ENCODE assay signal across 10 cellular contexts in the genomic region with DNA sequence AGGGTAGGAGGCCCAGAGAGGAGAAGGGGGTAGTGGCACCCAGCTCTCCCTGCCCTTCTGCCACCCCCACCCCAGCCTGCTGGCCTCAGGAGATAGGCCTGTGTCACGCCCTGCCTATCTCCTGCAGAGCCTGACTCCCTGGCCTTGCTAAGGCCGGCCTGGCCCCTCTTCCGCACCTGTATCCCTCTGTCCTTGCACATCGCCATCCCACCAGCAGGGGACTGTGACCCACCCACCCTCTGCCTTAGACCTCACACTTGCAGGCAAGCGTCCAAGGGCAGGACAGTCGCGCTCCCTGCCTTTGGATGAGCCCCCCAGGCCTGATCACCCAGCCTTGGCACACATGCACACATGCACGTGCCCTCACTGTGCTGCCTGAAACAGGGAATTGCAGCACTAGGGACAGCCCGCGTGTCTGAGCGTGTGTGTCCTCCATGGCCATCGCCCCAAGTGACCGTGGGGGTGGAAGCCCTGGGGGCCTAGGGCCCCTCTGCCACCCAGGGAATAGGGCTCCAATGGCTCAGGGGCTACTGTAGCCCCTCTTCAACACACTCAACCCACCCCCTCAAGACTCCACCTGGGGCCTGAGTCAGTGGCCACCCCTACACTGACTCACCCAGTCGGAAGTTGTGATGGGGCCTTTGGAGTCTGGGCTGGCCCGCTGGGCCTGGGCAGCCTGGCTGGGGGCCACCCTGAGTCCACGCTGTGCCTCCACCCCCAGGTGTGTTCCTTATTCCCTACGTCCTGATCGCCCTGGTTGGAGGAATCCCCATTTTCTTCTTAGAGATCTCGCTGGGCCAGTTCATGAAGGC. TPM values are rescaled to one million over a fixed set of nuclear protein-coding genes. Genes with fewer than 3 reads are reported as not detected.
DNase-seq lines count a peak whose midpoint lies in the region; ATAC-seq and TF ChIP-seq lines count a peak whose summit lies in the region.
"Had no signal": no experiment of that assay in that cellular context is flagged by ENCODE, and none has a peak within 500 bp of the region (broad histone marks: within the 10 kb centered on the region; RNA-seq: fewer than 3 reads in every experiment).

No MANE protein-coding gene starts in this region.

- peak overlapping the region; percentile 52 for H3K4me3 ChIP-seq in HUES6 (ENCODE audit: low read depth, low read length)
- H3K4me3 ChIP-seq in aorta (ENCODE audit: low read length in 2 of 2) = no peak overlapping the region

- H3K4me3 Mint-ChIP-seq in chondrocyte (ENCODE audit: unreplicated experiment) = peak overlapping the region; percentile 56

- H3K27me3 ChIP-seq in HUES6 (ENCODE audit: control insufficient read depth, insufficient read depth, low read length) (no peaks in the 10 kb centered on the region), layer of hippocampus (ENCODE audit: control insufficient read depth, insufficient read depth, low read length) (no peaks in the 10 kb centered on the region), aorta (ENCODE audit: control insufficient read depth in 1 of 2, insufficient read depth in 2 of 2, low read length in 1 of 2) (peaks cover 0 to 1% of the 10 kb centered on the region in 2 donors)

- no peak overlapping the region for H3K27ac ChIP-seq in HUES6 (ENCODE audit: low read depth, low read length)
- peak overlapping the region; percentile 59 for H3K27ac ChIP-seq in layer of hippocampus (ENCODE audit: low read depth, low read length)
- H3K27ac ChIP-seq in aorta (ENCODE audit: low read depth in 1 of 2, low read length in 2 of 2) = peak overlapping the region in 1 of 2 donors; percentile 52

- peak overlapping the region; percentile 42 for H3K9ac ChIP-seq in HUES6 (ENCODE audit: low read length)

- in situ Hi-C loops in ACHN (cut with HindIII; ENCODE audit: low pct_ligation_motif_present, low pct_unique_long_range_greater_than_20kb, low sequenced_read_pairs) = no loop called here

- intact Hi-C loops in aorta (cut with DNase I) = no loop called here

- H3K9me3 Mint-ChIP-seq in chondrocyte (ENCODE audit: low read depth) = no peaks in the 10 kb centered on the region

- ATAC-seq in GM19397 (IDR thresholded peaks at IDR 0.05; ENCODE audit: unreplicated experiment) (no peak), aorta (ENCODE audit: low FRiP score) (no peak)

- WGBS in aorta, 2 donors = 86 to 88% methylated on average over 19 of the region's 19 CpGs

- H3K4me1 ChIP-seq in HUES6 (ENCODE audit: control insufficient read depth, insufficient read depth, low read length) (peaks cover 28% of the 10 kb centered on the region), aorta (ENCODE audit: control insufficient read depth in 1 of 2, insufficient read depth in 2 of 2, low read length in 2 of 2) (no peaks in the 10 kb centered on the region)

- peak; percentile 10 for TF ChIP-seq CTCF in chondrocyte (IDR thresholded peaks at IDR 0.05)

- no peak overlapping the region for H3K27ac Mint-ChIP-seq in chondrocyte (ENCODE audit: unreplicated experiment)

- H3K36me3 ChIP-seq in HUES6 (ENCODE audit: control insufficient read depth, insufficient read depth, low read length) (peaks cover 30% of the 10 kb centered on the region), aorta (ENCODE audit: control insufficient read depth in 1 of 2, insufficient read depth in 2 of 2, low read length in 1 of 2) (no peaks in the 10 kb centered on the region)

- DNase-seq in ACHN (peak; percentile 12), chondrocyte (ENCODE audit: low spot score) (no peak), NCI-H1694 (lab: John Stamatoyannopoulos, UW) (no peak), GOT3 (lab: John Stamatoyannopoulos, UW) (no peak), aorta (no peak)
- DNase-seq: DMS79 treated with DMSO at 0.1 percent for 48 hours, MM.1S had no signal

- H3K27me3 Mint-ChIP-seq in chondrocyte (ENCODE audit: low read depth) = no peaks in the 10 kb centered on the region

- H3K36me3 Mint-ChIP-seq in chondrocyte (ENCODE audit: low read depth) = no peaks in the 10 kb centered on the region

- H3K9me3 ChIP-seq in HUES6 (ENCODE audit: control insufficient read depth, insufficient read depth, low read depth, low read length) (peaks cover 9% of the 10 kb centered on the region; the same call in 1 of the 2 replicates), aorta (ENCODE audit: control insufficient read depth, low read length) (no peaks in the 10 kb centered on the region)

- H3K4me1 Mint-ChIP-seq in chondrocyte (ENCODE audit: low read depth) = peaks cover 2% of the 10 kb centered on the region

RNA-seq across cellular contexts. Expression of gene SLC6A8, which starts 2.1 kb away (rescaled TPM):
- 47.6 to 71.1 TPM (median 70.6 TPM) in 3 replicates for total RNA-seq in chondrocyte
- total RNA-seq in aorta = 10 to 100 TPM; 16.2 to 26.7 TPM
- polyA plus RNA-seq in aorta = 10 to 100 TPM; 13.9 to 14.7 TPM

RNA-seq across cellular contexts. Expression of gene PNCK, which starts 16.2 kb away (rescaled TPM):
- total RNA-seq in chondrocyte = 3.2 to 3.8 TPM (median 3.5 TPM) in 3 replicates
- total RNA-seq in aorta = 1 to 10 TPM; 4.3 to 4.9 TPM
- 1 to 10 TPM in 1 of 2 donors, not detected in 1; 3.0 TPM for polyA plus RNA-seq in aorta

RNA-seq across cellular contexts. Expression of gene BCAP31, which starts 34.3 kb away (rescaled TPM):
- total RNA-seq in chondrocyte = 144 to 153 TPM (median 147 TPM) in 3 replicates
- 100 to 1,000 TPM; 118 to 130 TPM for total RNA-seq in aorta
- polyA plus RNA-seq in aorta = 100 to 1,000 TPM; 101 to 128 TPM

RNA-seq across cellular contexts. Expression of gene ABCD1, which starts 34.8 kb away (rescaled TPM):
- total RNA-seq in chondrocyte = 19.0 to 25.4 TPM (median 20.3 TPM) in 3 replicates
- total RNA-seq in aorta = 10 to 100 TPM; 11.4 to 15.8 TPM
- 1 to 10 TPM; 8.8 to 9.9 TPM for polyA plus RNA-seq in aorta

RNA-seq across cellular contexts. Expression of gene DUSP9, which starts 42.9 kb away (rescaled TPM):
- total RNA-seq in chondrocyte (0.13 to 0.77 TPM in 2 of 3 replicates, not detected in the other), aorta (not detected)
- not detected for polyA plus RNA-seq in aorta
